In the genomic region with DNA sequence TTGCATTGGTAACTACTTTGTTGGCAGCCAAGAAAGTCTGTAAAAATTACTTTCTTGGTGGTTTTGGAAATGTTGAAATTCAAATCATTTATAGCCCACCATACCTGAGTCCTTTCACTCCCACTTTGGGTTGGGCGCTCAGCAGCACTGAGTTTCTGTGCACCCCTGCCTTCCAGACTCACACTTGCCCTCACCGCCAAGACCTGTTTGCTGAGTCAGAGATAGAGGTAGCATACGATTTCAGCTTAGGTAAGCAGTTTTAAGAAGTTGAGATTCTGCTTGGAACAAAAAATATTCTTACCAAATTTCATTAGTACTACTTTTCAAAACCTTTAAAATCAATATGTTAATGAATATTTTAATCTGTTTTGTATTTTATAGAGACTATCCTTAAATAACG, we compare ENCODE assay signal across 1 cellular context.
TF ChIP-seq lines count a peak whose summit lies in the region.

No MANE protein-coding gene starts in this region.

TF ChIP-seq in H1, 55 proteins besides CTCF, POLR2A, EP300 and RAD21:
- TF ChIP-seq MAFK (IDR thresholded peaks at IDR 0.05; ENCODE audit: low read depth, low read length), result peak; percentile 86
- peak; percentile 74 for TF ChIP-seq BACH1 (IDR thresholded peaks at IDR 0.05; ENCODE audit: low read length)
- TF ChIP-seq CBX8 (IDR thresholded peaks at IDR 0.05; ENCODE audit: borderline replicate concordance, low read depth, low read length), result no peak
